19 cellular contexts compared by ENCODE assay signal in the genomic region with DNA sequence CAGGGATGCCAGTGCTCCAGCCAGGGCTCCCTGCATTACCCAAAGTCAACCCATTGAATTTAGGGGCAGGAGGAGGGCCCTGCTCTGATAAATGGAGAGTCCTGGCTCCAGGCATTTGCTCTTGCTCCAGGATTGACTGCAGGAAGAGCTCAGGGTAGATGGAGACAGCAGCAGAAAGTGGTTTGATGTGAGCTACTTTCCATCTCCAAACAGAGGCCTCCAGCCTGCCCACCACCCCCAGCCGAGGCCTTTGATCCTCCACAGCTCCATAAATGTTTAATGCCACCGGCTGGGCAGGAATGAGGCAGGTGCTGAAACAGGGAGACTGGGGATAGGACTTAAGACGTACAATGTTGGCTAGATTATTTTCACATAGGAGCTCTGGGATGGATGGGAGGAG. TPM values are rescaled to one million over a fixed set of nuclear protein-coding genes. Genes with fewer than 3 reads are reported as not detected.
A peak's percentile ranks its signal among the peaks of the same experiment; 100 is the strongest.
DNase-seq lines count a peak whose midpoint lies in the region; ATAC-seq and TF ChIP-seq lines count a peak whose summit lies in the region.
"Had no signal": no experiment of that assay in that cellular context is flagged by ENCODE, and none has a peak within 500 bp of the region (broad histone marks: within the 10 kb centered on the region; RNA-seq: fewer than 3 reads in every experiment).

No MANE protein-coding gene starts in this region.

- H3K36me3 Mint-ChIP-seq in brain (no peaks in the 10 kb centered on the region), progenitor cell of endocrine pancreas (ENCODE audit: insufficient read depth) (no peaks in the 10 kb centered on the region)

- no peak for ATAC-seq in foreskin keratinocyte
- ATAC-seq: PC-3, T-helper 17 cell had no signal

- no peak overlapping the region for H3K4me3 Mint-ChIP-seq in brain
- no peak overlapping the region for H3K4me3 Mint-ChIP-seq in progenitor cell of endocrine pancreas (ENCODE audit: low read depth)
- H3K4me3 Mint-ChIP-seq: CD8-positive, alpha-beta memory T cell; HFFc6; T-helper 17 cell had no signal

- peak; percentile 54 for DNase-seq in H7
- DNase-seq in NCI-H146 (lab: John Stamatoyannopoulos, UW), result peak; percentile 80
- no peak for DNase-seq in progenitor cell of endocrine pancreas (ENCODE audit: low spot score, unreplicated experiment)
- DNase-seq in foreskin keratinocyte, result no peak
- DNase-seq in H4 (ENCODE audit: low spot score), result no peak
- DNase-seq in globus pallidus (ENCODE audit: low spot score), result no peak
- DNase-seq: C1 segment of cervical spinal cord; CD8-positive, alpha-beta memory T cell; DMS153; DND-41; HFFc6; NCI-H1092; NCI-H2029; NCI-H446 treated with DMSO at 0.1 percent for 48 hours; PC-3; SK-N-SH; T-helper 17 cell had no signal

- no peak overlapping the region for H3K4me3 ChIP-seq in H7 (ENCODE audit: insufficient read depth, low read depth, low read length)
- H3K4me3 ChIP-seq: HAP-1 had no signal

- H3K36me3 ChIP-seq in H7 (replicated peaks; ENCODE audit: control insufficient read depth, insufficient read depth, low read length), result no peaks in the 10 kb centered on the region
- H3K36me3 ChIP-seq: HAP-1 had no signal

- peaks cover 15% of the 10 kb centered on the region for H3K27me3 Mint-ChIP-seq in brain
- H3K27me3 Mint-ChIP-seq in progenitor cell of endocrine pancreas, result peaks cover 38% of the 10 kb centered on the region

- H3K4me1 ChIP-seq in foreskin keratinocyte, result no peaks in the 10 kb centered on the region
- H3K4me1 ChIP-seq: HAP-1 had no signal

- no peaks in the 10 kb centered on the region for H3K9me3 Mint-ChIP-seq in brain
- H3K9me3 Mint-ChIP-seq in progenitor cell of endocrine pancreas (ENCODE audit: low read depth), result no peaks in the 10 kb centered on the region
- H3K9me3 Mint-ChIP-seq: HFFc6 had no signal

- H3K4me1 Mint-ChIP-seq in brain (peaks cover 79% of the 10 kb centered on the region), progenitor cell of endocrine pancreas (ENCODE audit: low read depth) (peaks cover 36% of the 10 kb centered on the region)
- H3K4me1 Mint-ChIP-seq: T-helper 17 cell had no signal

- peaks cover 12% of the 10 kb centered on the region for H3K27me3 ChIP-seq in H7 (ENCODE audit: control insufficient read depth, insufficient read depth, low read length)
- peaks cover 84% of the 10 kb centered on the region for H3K27me3 ChIP-seq in foreskin keratinocyte

- no peak overlapping the region for H3K27ac ChIP-seq in foreskin keratinocyte

- TF ChIP-seq CTCF in brain (conservative IDR thresholded peaks at IDR 0.05) (no peak), progenitor cell of endocrine pancreas (IDR thresholded peaks at IDR 0.05; ENCODE audit: unreplicated experiment) (no peak), foreskin keratinocyte (conservative IDR thresholded peaks at IDR 0.05) (no peak)

- peak overlapping the region in 3 of 5 experiments; percentile 57 to 84 (median 83) for H3K27ac Mint-ChIP-seq in brain
- peak overlapping the region; percentile 26 for H3K27ac Mint-ChIP-seq in progenitor cell of endocrine pancreas
- H3K27ac Mint-ChIP-seq: HFFc6, T-helper 17 cell had no signal

RNA-seq across cellular contexts. Expression of a gene that starts 4.3 kb away (rescaled TPM):
- total RNA-seq in H7 (2014; rRNA removed; shearing (Covaris generic)), result 0.37 and 0.83 TPM in 2 replicates
- polyA plus RNA-seq in brain (ENCODE audit: insufficient read depth, low read depth, low replicate concordance), result 64.1 TPM
- total RNA-seq in progenitor cell of endocrine pancreas, result 9.8 and 10.1 TPM in 2 replicates
- not detected in 2 replicates for total RNA-seq in foreskin keratinocyte
- polyA plus RNA-seq in foreskin keratinocyte, result not detected in 2 replicates
- not detected in 2 replicates for total RNA-seq in H4 (2014; rRNA removed; shearing (Covaris generic))
- total RNA-seq: CD8-positive, alpha-beta memory T cell; HFFc6; PC-3 had no signal

RNA-seq across cellular contexts. Expression of a gene that starts 32.8 kb away (rescaled TPM):
- 17.4 and 26.4 TPM in 2 replicates for total RNA-seq in H7 (2014; rRNA removed; shearing (Covaris generic))
- polyA plus RNA-seq in brain (ENCODE audit: insufficient read depth, low read depth, low replicate concordance), result 12.4 TPM
- total RNA-seq in progenitor cell of endocrine pancreas, result 4.3 and 5.3 TPM in 2 replicates
- total RNA-seq in foreskin keratinocyte, result 0.25 TPM in 1 of 2 replicates, not detected in the other
- polyA plus RNA-seq in foreskin keratinocyte, result not detected in 2 replicates
- 0.23 and 0.58 TPM in 2 replicates for total RNA-seq in H4 (2014; rRNA removed; shearing (Covaris generic))

RNA-seq across cellular contexts. Expression of a gene that starts 58.8 kb away (rescaled TPM):
- total RNA-seq in H7 (2014; rRNA removed; shearing (Covaris generic)), result 53.2 and 56.6 TPM in 2 replicates
- polyA plus RNA-seq in brain (ENCODE audit: insufficient read depth, low read depth, low replicate concordance) (43.1 TPM), foreskin keratinocyte (9.7 and 12.0 TPM in 2 replicates)
- total RNA-seq in progenitor cell of endocrine pancreas (70.4 and 71.8 TPM in 2 replicates), foreskin keratinocyte (19.4 and 23.5 TPM in 2 replicates)
- 11.3 and 20.3 TPM in 2 replicates for total RNA-seq in H4 (2014; rRNA removed; shearing (Covaris generic))

Comparison
In these comparisons a context has a peak if more than half of its experiments do, and no peak if none do; other contexts are left out.
1. DNase-seq: peak in H7 (single experiment) and NCI-H146 (single experiment); none in progenitor cell of endocrine pancreas (single experiment), foreskin keratinocyte (0 of 2), H4 (single experiment) and globus pallidus (single experiment).